Comparison of ENCODE assay signal across 10 cellular contexts in the genomic region with DNA sequence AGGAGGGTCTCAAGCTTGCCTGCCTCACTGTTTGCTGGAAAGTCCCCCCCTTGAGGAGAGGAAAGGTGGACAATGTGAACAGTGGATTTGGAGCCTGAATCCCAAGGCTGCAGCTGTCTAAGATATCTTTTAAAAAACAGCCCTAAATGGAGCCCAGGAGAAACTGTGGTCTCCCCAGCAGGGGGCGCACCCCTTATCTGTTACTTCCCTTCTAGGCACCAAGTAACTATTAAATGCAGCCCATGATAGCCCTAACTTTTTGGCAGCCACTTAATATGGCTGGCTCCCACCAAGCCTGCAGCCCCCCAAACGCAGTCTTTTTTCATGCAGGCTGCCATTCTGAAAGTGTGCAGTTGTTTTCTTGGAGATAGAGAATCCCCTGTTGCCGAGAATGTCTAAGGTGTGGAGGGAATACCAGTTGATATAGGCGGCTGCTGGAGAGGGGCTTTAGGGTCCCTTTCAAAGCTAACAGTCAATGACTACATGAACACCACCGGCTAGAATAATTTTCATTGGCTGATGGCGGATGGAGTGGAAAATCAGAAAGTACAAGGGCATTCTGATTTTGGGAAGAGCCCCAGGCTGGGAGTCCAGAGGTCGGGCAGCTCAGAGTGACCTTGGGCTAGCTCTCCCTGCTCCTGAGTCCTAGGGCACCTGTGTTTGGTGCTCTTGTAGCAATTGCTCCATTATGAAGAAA. TPM values are rescaled to one million over a fixed set of nuclear protein-coding genes. Genes with fewer than 3 reads are reported as not detected.
DNase-seq lines count a peak whose midpoint lies in the region; ATAC-seq and TF ChIP-seq lines count a peak whose summit lies in the region.
"Had no signal": no experiment of that assay in that cellular context is flagged by ENCODE, and none has a peak within 500 bp of the region (broad histone marks: within the 10 kb centered on the region; RNA-seq: fewer than 3 reads in every experiment).

No MANE protein-coding gene starts in this region.

- TF ChIP-seq POLR2A in IMR-90 (IDR thresholded peaks at IDR 0.05; ENCODE audit: low read depth, low read length): no peak

- no peak overlapping the region for H3K56ac ChIP-seq in IMR-90 (ENCODE audit: extremely low read depth, insufficient read depth, low read length)

- 100% methylated on average over 1 of the region's 7 CpGs; no CpG with 5 or more reads in 1 of the 2 experiments for WGBS in IMR-90 (ENCODE audit: extremely low coverage in 2 of 2, insufficient read length in 1 of 2), 2 experiments

- no peaks in the 10 kb centered on the region for H3K9me3 ChIP-seq in IMR-90 (ENCODE audit: control insufficient read depth, insufficient read depth, low read length)

- no TSS peak for BruUV-seq in IMR-90 (replicated peaks; lab: Mats Ljungman, UMichigan)

- DNase-seq in NCI-H2227 (lab: John Stamatoyannopoulos, UW; ENCODE audit: unreplicated experiment) (peak; percentile 1), NCI-H2227 treated with DMSO at 0.1 percent for 48 hours (lab: John Stamatoyannopoulos, UW) (no peak), IMR-90 (no peak), mesenteric fat pad (ENCODE audit: low spot score) (peak; percentile 73), NCI-H446 (lab: John Stamatoyannopoulos, UW) (no peak), NCI-H2029 treated with DMSO at 0.1 percent for 48 hours (lab: John Stamatoyannopoulos, UW) (no peak)
- DNase-seq in activated naive CD8-positive, alpha-beta T cell treated with anti-CD3 and anti-CD28 coated beads, Interleukin-2, amount 50 U/mL, for 24 hours: peak; percentile 38
- DNase-seq: stimulated activated naive B cell treated with anti-CD40 and anti-IgM and Interleukin-4, amounts not matched to agents 10 μg/mL and 1 μg/mL and 100 μg/mL, for 72 hours had no signal

- no peak overlapping the region for H3K14ac ChIP-seq in IMR-90 (replicated peaks; ENCODE audit: low read depth, low read length)

- H4K20me1 ChIP-seq in IMR-90 (ENCODE audit: insufficient read depth, low read length): no peaks in the 10 kb centered on the region

- no peak overlapping the region for H4K8ac ChIP-seq in IMR-90 (ENCODE audit: low read depth in 2 of 2, low read length in 2 of 2)

- H3K4me1 Mint-ChIP-seq in activated naive CD8-positive, alpha-beta T cell treated with anti-CD3 and anti-CD28 coated beads, Interleukin-2, amount 50 U/mL, for 24 hours: peaks cover 9% of the 10 kb centered on the region

- H3K23ac ChIP-seq in IMR-90 (ENCODE audit: low read depth, low read length): no peak overlapping the region

- no peak overlapping the region for H3K18ac ChIP-seq in IMR-90 (ENCODE audit: low read depth, low read length)

- H3K4me3 Mint-ChIP-seq in activated naive CD8-positive, alpha-beta T cell treated with anti-CD3 and anti-CD28 coated beads, Interleukin-2, amount 50 U/mL, for 24 hours: no peak overlapping the region
- H3K4me3 Mint-ChIP-seq: memory B cell had no signal

- no peaks in the 10 kb centered on the region for H3K36me3 ChIP-seq in IMR-90 (ENCODE audit: control insufficient read depth, insufficient read depth, low read length)

- no peak overlapping the region for H3K27ac ChIP-seq in IMR-90 (ENCODE audit: insufficient read depth, low read length)

- ATAC-seq in IMR-90 (ENCODE audit: low read depth): no peak
- ATAC-seq in activated naive CD8-positive, alpha-beta T cell treated with anti-CD3 and anti-CD28 coated beads, Interleukin-2, amount 50 U/mL, for 24 hours: no peak
- no peak for ATAC-seq in HG03460 (IDR thresholded peaks at IDR 0.05; ENCODE audit: unreplicated experiment)

- H4K5ac ChIP-seq in IMR-90 (ENCODE audit: low read depth, low read length): no peak overlapping the region

- intact Hi-C loops in IMR-90 (cut with micrococcal nuclease): loop anchor here (1.0 kb wide), 1 partner anchor 61 kb away; no protein-coding TSS in a partner anchor

- no peaks in the 10 kb centered on the region for H3K4me1 ChIP-seq in IMR-90 (ENCODE audit: control insufficient read depth, insufficient read depth, low read length)

- TF ChIP-seq RAD21 in IMR-90 (IDR thresholded peaks at IDR 0.05; ENCODE audit: low read length): no peak

- no peak overlapping the region for H2AK5ac ChIP-seq in IMR-90 (ENCODE audit: low read depth, low read length)

- dilution Hi-C loops in IMR-90 (cut with HindIII; ENCODE audit: low sequenced_read_pairs, unreplicated experiment): no loop called here

- no peak overlapping the region for H3K27ac Mint-ChIP-seq in activated naive CD8-positive, alpha-beta T cell treated with anti-CD3 and anti-CD28 coated beads, Interleukin-2, amount 50 U/mL, for 24 hours
- H3K27ac Mint-ChIP-seq: memory B cell; stimulated activated naive B cell treated with anti-CD40 and anti-IgM and Interleukin-4, amounts not matched to agents 10 μg/mL and 1 μg/mL and 100 μg/mL, for 72 hours had no signal

- H2AK9ac ChIP-seq in IMR-90 (replicated peaks; ENCODE audit: low read depth, low read length, poor library complexity): no peak overlapping the region

- H2BK5ac ChIP-seq in IMR-90 (ENCODE audit: low read depth, low read length, poor library complexity, severe bottlenecking): no peak overlapping the region

- no peak overlapping the region for H2BK15ac ChIP-seq in IMR-90 (ENCODE audit: low read depth, low read length)

- H3K9me1 ChIP-seq in IMR-90 (ENCODE audit: insufficient read depth, low read length): no peaks in the 10 kb centered on the region

- H3K36me3 Mint-ChIP-seq in activated naive CD8-positive, alpha-beta T cell treated with anti-CD3 and anti-CD28 coated beads, Interleukin-2, amount 50 U/mL, for 24 hours (ENCODE audit: low read depth): no peaks in the 10 kb centered on the region
- H3K36me3 Mint-ChIP-seq: memory B cell; stimulated activated naive B cell treated with anti-CD40 and anti-IgM and Interleukin-4, amounts not matched to agents 10 μg/mL and 1 μg/mL and 100 μg/mL, for 72 hours had no signal

- no peak overlapping the region for H3K4me2 ChIP-seq in IMR-90 (ENCODE audit: low read depth, low read length)

- no peak overlapping the region for H3K4ac ChIP-seq in IMR-90 (ENCODE audit: low read depth, low read length)

- no peak overlapping the region for H4K91ac ChIP-seq in IMR-90 (ENCODE audit: insufficient read depth, low read depth, low read length)

- H3K27me3 ChIP-seq in IMR-90 (ENCODE audit: control insufficient read depth, insufficient read depth, low read length): peaks cover 57% of the 10 kb centered on the region

- CTCF ChIA-PET in IMR-90 (lab: Yijun Ruan, JAX): no interaction called here

- no peaks in the 10 kb centered on the region for H3K9me3 Mint-ChIP-seq in activated naive CD8-positive, alpha-beta T cell treated with anti-CD3 and anti-CD28 coated beads, Interleukin-2, amount 50 U/mL, for 24 hours
- H3K9me3 Mint-ChIP-seq: memory B cell; stimulated activated naive B cell treated with anti-CD40 and anti-IgM and Interleukin-4, amounts not matched to agents 10 μg/mL and 1 μg/mL and 100 μg/mL, for 72 hours had no signal

- TF ChIP-seq CTCF in IMR-90 (conservative IDR thresholded peaks at IDR 0.05; ENCODE audit: low read depth, low read length): peak; percentile 39

- POLR2A ChIA-PET in IMR-90 (lab: Charles Lee; ENCODE audit: unreplicated experiment): no interaction called here

- H3K4me3 ChIP-seq in IMR-90 (ENCODE audit: insufficient read depth, low read depth, low read length): no peak overlapping the region

- peaks cover 55% of the 10 kb centered on the region for H3K27me3 Mint-ChIP-seq in activated naive CD8-positive, alpha-beta T cell treated with anti-CD3 and anti-CD28 coated beads, Interleukin-2, amount 50 U/mL, for 24 hours

- H2BK120ac ChIP-seq in IMR-90 (ENCODE audit: low read depth, low read length): no peak overlapping the region

- H2BK20ac ChIP-seq in IMR-90 (ENCODE audit: low read depth, low read length): no peak overlapping the region

- H3K9ac ChIP-seq in IMR-90 (ENCODE audit: low read depth, low read length): no peak overlapping the region

- H2AFZ ChIP-seq in IMR-90 (replicated peaks; ENCODE audit: low read length, poor library complexity): no peak overlapping the region

- H3K79me1 ChIP-seq in IMR-90 (ENCODE audit: low read depth in 1 of 2, low read length in 2 of 2): no peaks in the 10 kb centered on the region

- in situ Hi-C loops in IMR-90 (cut with MboI; ENCODE audit: low sequenced_read_pairs): no loop called here

TF ChIP-seq in IMR-90, 13 proteins besides CTCF, POLR2A, EP300 and RAD21:
- TF ChIP-seq ELK1 (IDR thresholded peaks at IDR 0.05; ENCODE audit: borderline replicate concordance, low read depth, low read length) (no peak), BHLHE40 (IDR thresholded peaks at IDR 0.05; ENCODE audit: low read depth, low read length) (no peak), MAFK (IDR thresholded peaks at IDR 0.05; ENCODE audit: low read depth, low read length) (no peak), MAZ (IDR thresholded peaks at IDR 0.05; ENCODE audit: borderline replicate concordance, low read depth, low read length) (no peak), CEBPB (IDR thresholded peaks at IDR 0.05; ENCODE audit: low read depth, low read length) (no peak), FOS (IDR thresholded peaks at IDR 0.05; ENCODE audit: low read depth, low read length) (no peak)
TF ChIP-seq in IMR-90: peak in this region for 0.

RNA-seq across cellular contexts. Expression of gene RHCG, which starts 1.3 kb away (rescaled TPM):
- total RNA-seq in IMR-90 (2012; rRNA removed) (not detected in 2 replicates), mesenteric fat pad (5.7 TPM)
- not detected in 2 replicates for polyA plus RNA-seq in IMR-90 (2012; rRNA removed)
- not detected in 2 replicates for polyA plus RNA-seq in IMR-90 (2012; cell fraction: cytosol; rRNA removed)
- polyA plus RNA-seq in IMR-90 (2012; cell fraction: nucleus; rRNA removed; ENCODE audit: low replicate concordance): not detected in 2 replicates

Comparison
In these comparisons a context has a peak if more than half of its experiments do, and no peak if none do; other contexts are left out.
1. DNase-seq: peak in NCI-H2227 (single experiment), activated naive CD8-positive, alpha-beta T cell treated with anti-CD3 and anti-CD28 coated beads, Interleukin-2, amount 50 U/mL, for 24 hours (single experiment) and mesenteric fat pad (single experiment); none in NCI-H2227 treated with DMSO at 0.1 percent for 48 hours (single experiment), IMR-90 (single experiment), NCI-H446 (0 of 2) and NCI-H2029 treated with DMSO at 0.1 percent for 48 hours (single experiment).